1 cellular context compared by ENCODE assay signal in genomic region chr6:26257272-26257671, GRCh38.
TF ChIP-seq lines count a peak whose summit lies in the region.

No MANE protein-coding gene starts in this region.

TF ChIP-seq in WTC11, 78 proteins besides CTCF, POLR2A, EP300 and RAD21 (continued from another document):
- TF ChIP-seq ZSCAN18 (CRISPR knock-in tag; IDR thresholded peaks at IDR 0.05) (no peak), OVOL2 (CRISPR knock-in tag; IDR thresholded peaks at IDR 0.05; ENCODE audit: borderline replicate concordance) (no peak), KAT7 (CRISPR knock-in tag; IDR thresholded peaks at IDR 0.05; ENCODE audit: borderline replicate concordance) (no peak), JUN (CRISPR knock-in tag; IDR thresholded peaks at IDR 0.05) (no peak), ATF1 (CRISPR knock-in tag; IDR thresholded peaks at IDR 0.05) (no peak), IRF2 (CRISPR knock-in tag; IDR thresholded peaks at IDR 0.05; ENCODE audit: borderline replicate concordance, low read depth) (no peak), HMGA2 (CRISPR knock-in tag; IDR thresholded peaks at IDR 0.05) (no peak), GTF2I (CRISPR knock-in tag; conservative IDR thresholded peaks at IDR 0.05) (no peak), ELF4 (CRISPR knock-in tag; IDR thresholded peaks at IDR 0.05; ENCODE audit: low read depth) (no peak), GRHL2 (CRISPR knock-in tag; IDR thresholded peaks at IDR 0.05; ENCODE audit: insufficient replicate concordance, severe bottlenecking) (no peak), AR (CRISPR knock-in tag; IDR thresholded peaks at IDR 0.05) (no peak), ZNF425 (CRISPR knock-in tag; conservative IDR thresholded peaks at IDR 0.05) (no peak), FOXP1 (CRISPR knock-in tag; IDR thresholded peaks at IDR 0.05; ENCODE audit: borderline replicate concordance) (no peak)
